In genomic region chr11:78350101-78350645, GRCh38 we compare ENCODE assay signal across 8 cellular contexts.
DNase-seq lines count a peak whose midpoint lies in the region; ATAC-seq and TF ChIP-seq lines count a peak whose summit lies in the region.

No MANE protein-coding gene starts in this region.

- H3K79me2 ChIP-seq in DND-41 (ENCODE audit: insufficient read depth, low read length): peaks cover 99% of the 10 kb centered on the region

- peak; percentile 51 for DNase-seq in DND-41
- peak; percentile 98 for DNase-seq in MV-4-11 (lab: John Stamatoyannopoulos, UW)
- peak in 1 of 61 donors; percentile 21 for DNase-seq in caudate nucleus (lab: John Stamatoyannopoulos, UW)
- no peak for DNase-seq in NCI-H524 treated with DMSO at 0.1 percent for 48 hours (lab: John Stamatoyannopoulos, UW)
- DNase-seq in hepatic stellate cell (ENCODE audit: low spot score): no peak

- H3K4me1 ChIP-seq in DND-41 (ENCODE audit: insufficient read depth, low read length) (peaks cover 96% of the 10 kb centered on the region), mononuclear cell (ENCODE audit: insufficient read depth, low read length) (peaks cover 70% of the 10 kb centered on the region)

- H3K4me3 ChIP-seq in DND-41 (ENCODE audit: low read depth in 1 of 2, low read length in 2 of 2) (peak overlapping the region; percentile 13 to 45; a peak in 3 of 4 replicates), mononuclear cell (ENCODE audit: low read length) (peak overlapping the region; percentile 6)

- peaks cover 6% of the 10 kb centered on the region; the same call in 1 of the 2 replicates for H3K36me3 ChIP-seq in DND-41 (ENCODE audit: insufficient read depth, low read length)

- no peak overlapping the region for H2AFZ ChIP-seq in DND-41 (ENCODE audit: low read depth, low read length)

- H3K9ac ChIP-seq in DND-41 (ENCODE audit: low read depth, low read length): peak overlapping the region; percentile 63

- H3K27ac ChIP-seq in DND-41 (ENCODE audit: low read length) (peak overlapping the region; percentile 90), caudate nucleus (ENCODE audit: low read depth, low read length) (peak overlapping the region; percentile 90)

- peaks cover 7% of the 10 kb centered on the region; the same call in 1 of the 2 replicates for H4K20me1 ChIP-seq in DND-41 (ENCODE audit: insufficient read depth, low read length)

- H3K27me3 ChIP-seq in DND-41 (ENCODE audit: insufficient read depth, low read length, poor library complexity) (no peaks in the 10 kb centered on the region), mononuclear cell (ENCODE audit: insufficient read depth, low read length) (no peaks in the 10 kb centered on the region)

- H3K9me3 ChIP-seq in DND-41 (ENCODE audit: insufficient read depth, low read length, severe bottlenecking) (no peaks in the 10 kb centered on the region), mononuclear cell (ENCODE audit: low read depth, low read length) (no peaks in the 10 kb centered on the region)

- peak; percentile 54 for ATAC-seq in DND-41 (ENCODE audit: insufficient read depth, low read depth)
- ATAC-seq in GM19035 (IDR thresholded peaks at IDR 0.05; ENCODE audit: unreplicated experiment): no peak
- ATAC-seq in GM21423 (IDR thresholded peaks at IDR 0.05; ENCODE audit: unreplicated experiment): no peak

- H3K4me2 ChIP-seq in DND-41 (ENCODE audit: insufficient read depth, low read length): peak overlapping the region; percentile 66

- TF ChIP-seq CTCF in DND-41 (IDR thresholded peaks at IDR 0.05; ENCODE audit: borderline replicate concordance, extremely low read depth, low read length, poor library complexity, severe bottlenecking): no peak

Comparison
In these comparisons a context has a peak if more than half of its experiments do, and no peak if none do; other contexts are left out.
1. DNase-seq: peak in DND-41 (single experiment) and MV-4-11 (single experiment); none in NCI-H524 treated with DMSO at 0.1 percent for 48 hours (single experiment) and hepatic stellate cell (single experiment).